Comparison of ENCODE assay signal across 15 cellular contexts in the genomic region with DNA sequence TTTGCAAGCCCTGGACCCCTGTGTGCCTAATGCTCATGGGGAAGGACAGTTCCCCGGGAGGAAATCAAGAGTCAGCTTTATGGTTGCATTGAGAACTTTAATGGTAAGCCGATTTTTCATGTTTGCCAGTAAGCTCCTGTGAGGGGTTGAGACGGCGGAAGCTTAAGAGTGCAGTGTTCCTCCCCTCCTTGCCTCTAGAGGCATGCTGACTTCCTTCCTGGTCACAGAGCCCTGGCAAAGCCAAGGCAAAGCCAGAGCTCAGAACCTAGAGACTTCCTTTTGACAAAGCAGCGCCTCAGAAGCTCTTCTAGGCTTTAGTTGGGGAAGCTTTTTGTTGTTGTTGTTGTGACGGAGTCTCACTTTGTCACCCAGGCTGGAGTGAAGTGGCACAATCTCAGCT. TPM values are rescaled to one million over a fixed set of nuclear protein-coding genes. Genes with fewer than 3 reads are reported as not detected.
DNase-seq lines count a peak whose midpoint lies in the region; ATAC-seq and TF ChIP-seq lines count a peak whose summit lies in the region.
"Had no signal": no experiment of that assay in that cellular context is flagged by ENCODE, and none has a peak within 500 bp of the region (broad histone marks: within the 10 kb centered on the region; RNA-seq: fewer than 3 reads in every experiment).

No MANE protein-coding gene starts in this region.

- no peaks in the 10 kb centered on the region for H3K27me3 Mint-ChIP-seq in activated T-cell treated with anti-CD3 and anti-CD28 coated beads, Interleukin-2, amount 50 U/mL, for 72 hours (ENCODE audit: low read depth)
- H3K27me3 Mint-ChIP-seq in naive thymus-derived CD8-positive, alpha-beta T cell = no peaks in the 10 kb centered on the region

- intact Hi-C loops in stomach (cut with DNase I; ENCODE audit: low total_unique reads) = no loop called here

- peak; percentile 29 for DNase-seq in activated CD8-positive, alpha-beta memory T cell treated with anti-CD3 and anti-CD28 coated beads, Interleukin-2, amount 50 U/mL, for 4 hours
- no peak for DNase-seq in activated CD8-positive, alpha-beta memory T cell treated with anti-CD3 and anti-CD28 coated beads for 24 hours
- DNase-seq in activated T-cell treated with anti-CD3 and anti-CD28 coated beads, Interleukin-2, amount 50 U/mL, for 72 hours = peak in 1 of 2 donors; percentile 14
- peak in 8 of 10 donors; percentile 10 to 74 (median 46) for DNase-seq in naive thymus-derived CD8-positive, alpha-beta T cell
- no peak for DNase-seq in stomach
- DNase-seq in AG08395 (ENCODE audit: low spot score) = no peak
- no peak for DNase-seq in NCI-H345 treated with DMSO at 0.1 percent for 48 hours (lab: John Stamatoyannopoulos, UW; ENCODE audit: unreplicated experiment)
- DNase-seq: colonic mucosa, NCI-H526 had no signal

- peak; percentile 68 to 69 for ATAC-seq in activated T-cell treated with anti-CD3 and anti-CD28 coated beads, Interleukin-2, amount 50 U/mL, for 72 hours (replicated peaks in 1 of 2)
- peak; percentile 98 to 99 for ATAC-seq in naive thymus-derived CD8-positive, alpha-beta T cell

- peak overlapping the region; percentile 19 for H3K9ac ChIP-seq in HUES6 (ENCODE audit: low read length)

- no peak for TF ChIP-seq EP300 in stomach (IDR thresholded peaks at IDR 0.05)

- TF ChIP-seq POLR2A in stomach (IDR thresholded peaks at IDR 0.05) = no peak

- peaks cover 3 to 4% of the 10 kb centered on the region in 2 donors for H3K36me3 Mint-ChIP-seq in activated T-cell treated with anti-CD3 and anti-CD28 coated beads, Interleukin-2, amount 50 U/mL, for 72 hours (ENCODE audit: insufficient read depth in 2 of 2)
- no peaks in the 10 kb centered on the region for H3K36me3 Mint-ChIP-seq in naive thymus-derived CD8-positive, alpha-beta T cell

- H3K4me1 ChIP-seq in HUES6 (ENCODE audit: control insufficient read depth, insufficient read depth, low read length) (peaks cover 5% of the 10 kb centered on the region), stomach (no peaks in the 10 kb centered on the region)
- H3K4me1 ChIP-seq: colonic mucosa, HAP-1 had no signal

- POLR2A ChIA-PET in naive thymus-derived CD8-positive, alpha-beta T cell (lab: Charles Lee) = interaction anchor here (0.7 to 1.6 kb wide), 8 partner anchors 14 to 1074 kb away, joined by 3 to 4 read pairs (median 3); a partner anchor contains a TSS

- no peaks in the 10 kb centered on the region for H3K36me3 ChIP-seq in HUES6 (ENCODE audit: control insufficient read depth, insufficient read depth, low read length)
- H3K36me3 ChIP-seq in stomach = no peaks in the 10 kb centered on the region
- H3K36me3 ChIP-seq: colonic mucosa, HAP-1 had no signal

- H3K27me3 ChIP-seq in HUES6 (ENCODE audit: control insufficient read depth, insufficient read depth, low read length) (no peaks in the 10 kb centered on the region), stomach (no peaks in the 10 kb centered on the region)
- H3K27me3 ChIP-seq: colonic mucosa had no signal

- TF ChIP-seq CTCF in stomach (IDR thresholded peaks at IDR 0.05) = no peak

- peaks cover 18% of the 10 kb centered on the region for H3K4me1 Mint-ChIP-seq in activated T-cell treated with anti-CD3 and anti-CD28 coated beads, Interleukin-2, amount 50 U/mL, for 72 hours (ENCODE audit: low read depth)
- H3K4me1 Mint-ChIP-seq in naive thymus-derived CD8-positive, alpha-beta T cell = peaks cover 10 to 47% (median 40%) of the 10 kb centered on the region in 4 donors

- H3K27ac Mint-ChIP-seq in activated T-cell treated with anti-CD3 and anti-CD28 coated beads, Interleukin-2, amount 50 U/mL, for 72 hours = no peak overlapping the region
- H3K27ac Mint-ChIP-seq in naive thymus-derived CD8-positive, alpha-beta T cell = peak overlapping the region in 8 of 10 donors; percentile 19 to 85 (median 64)

- H3K27ac ChIP-seq in HUES6 (ENCODE audit: low read depth, low read length) (no peak overlapping the region), stomach (no peak overlapping the region)
- H3K27ac ChIP-seq: colonic mucosa had no signal

- WGBS in stomach, 5 donors = 57 to 70% (median 69%) methylated on average over 6 of the region's 6 CpGs

- no peaks in the 10 kb centered on the region for H3K9me3 ChIP-seq in HUES6 (ENCODE audit: control insufficient read depth, insufficient read depth, low read depth, low read length)
- no peaks in the 10 kb centered on the region for H3K9me3 ChIP-seq in stomach
- H3K9me3 ChIP-seq: colonic mucosa, HAP-1 had no signal

- H3K9me3 Mint-ChIP-seq in activated T-cell treated with anti-CD3 and anti-CD28 coated beads, Interleukin-2, amount 50 U/mL, for 72 hours = no peaks in the 10 kb centered on the region
- H3K9me3 Mint-ChIP-seq in naive thymus-derived CD8-positive, alpha-beta T cell = no peaks in the 10 kb centered on the region

- H3K4me3 Mint-ChIP-seq in activated T-cell treated with anti-CD3 and anti-CD28 coated beads, Interleukin-2, amount 50 U/mL, for 72 hours = no peak overlapping the region
- peak overlapping the region in 4 of 10 donors; percentile 18 to 54 (median 34) for H3K4me3 Mint-ChIP-seq in naive thymus-derived CD8-positive, alpha-beta T cell

- no peak overlapping the region for H3K4me3 ChIP-seq in HUES6 (ENCODE audit: low read depth, low read length)
- H3K4me3 ChIP-seq in stomach = no peak overlapping the region
- H3K4me3 ChIP-seq: colonic mucosa, HAP-1 had no signal

RNA-seq across cellular contexts. Expression of a gene that starts 2.7 kb away (rescaled TPM):
- total RNA-seq in activated T-cell treated with anti-CD3 and anti-CD28 coated beads, Interleukin-2, amount 50 U/mL, for 72 hours = 1 to 10 TPM in 1 of 2 donors, under 1 TPM in 1; 0.46 to 1.8 TPM
- 1 to 10 TPM; 1.2 TPM for total RNA-seq in naive thymus-derived CD8-positive, alpha-beta T cell
- polyA plus RNA-seq in naive thymus-derived CD8-positive, alpha-beta T cell = under 1 TPM in 1 of 3 donors, not detected in 2; 0.07 TPM
- total RNA-seq in stomach = under 1 TPM in 1 of 5 donors, not detected in 4; 0.29 TPM
- not detected for polyA plus RNA-seq in stomach
- total RNA-seq: colonic mucosa, glomerular endothelial cell, renal cortical epithelial cell had no signal
- polyA plus RNA-seq: AG04450 had no signal

RNA-seq across cellular contexts. Expression of a gene that starts 8.7 kb away (rescaled TPM):
- 100 to 1,000 TPM in 1 of 2 donors, 10 to 100 TPM in 1; 63.3 to 178 TPM for total RNA-seq in activated T-cell treated with anti-CD3 and anti-CD28 coated beads, Interleukin-2, amount 50 U/mL, for 72 hours
- total RNA-seq in naive thymus-derived CD8-positive, alpha-beta T cell = 10 to 100 TPM; 84.3 to 87.4 TPM
- polyA plus RNA-seq in naive thymus-derived CD8-positive, alpha-beta T cell = 1,000 to 10,000 TPM in 1 of 3 donors, 10 to 100 TPM in 2; 41.5 to 1,286 (median 63.8) TPM
- total RNA-seq in stomach = 10 to 100 TPM in 1 of 5 donors, 1 to 10 TPM in 2, not detected in 2; 2.0 to 21.7 (median 2.6) TPM
- polyA plus RNA-seq in stomach = 10 to 100 TPM in 1 of 3 donors, 1 to 10 TPM in 2; 4.9 to 32.2 (median 5.7) TPM
- total RNA-seq: renal cortical epithelial cell had no signal
- polyA plus RNA-seq: AG04450 had no signal

RNA-seq across cellular contexts. Expression of a gene that starts 59.2 kb away (rescaled TPM):
- total RNA-seq in activated T-cell treated with anti-CD3 and anti-CD28 coated beads, Interleukin-2, amount 50 U/mL, for 72 hours = 1 to 10 TPM; 7.6 to 8.4 TPM
- under 1 TPM in 1 of 2 experiments, not detected in 1; 0.41 TPM for total RNA-seq in naive thymus-derived CD8-positive, alpha-beta T cell
- polyA plus RNA-seq in naive thymus-derived CD8-positive, alpha-beta T cell = 1 to 10 TPM in 1 of 3 donors, under 1 TPM in 1, not detected in 1; 0.32 to 2.7 TPM
- total RNA-seq in stomach = 1 to 10 TPM in 1 of 5 donors, not detected in 4; 5.9 TPM
- under 1 TPM in 1 of 3 donors, not detected in 2; 0.98 TPM for polyA plus RNA-seq in stomach
- total RNA-seq: mononuclear cell had no signal
- polyA plus RNA-seq: AG04450 had no signal

Comparison
In these comparisons a context has a peak if more than half of its experiments do, and no peak if none do; other contexts are left out.
1. DNase-seq: peak in activated CD8-positive, alpha-beta memory T cell treated with anti-CD3 and anti-CD28 coated beads, Interleukin-2, amount 50 U/mL, for 4 hours (single experiment) and naive thymus-derived CD8-positive, alpha-beta T cell (8 of 10); none in activated CD8-positive, alpha-beta memory T cell treated with anti-CD3 and anti-CD28 coated beads for 24 hours (single experiment), stomach (single experiment), AG08395 (single experiment) and NCI-H345 treated with DMSO at 0.1 percent for 48 hours (single experiment).